Comparison of ENCODE assay signal across 20 cellular contexts in the genomic region with DNA sequence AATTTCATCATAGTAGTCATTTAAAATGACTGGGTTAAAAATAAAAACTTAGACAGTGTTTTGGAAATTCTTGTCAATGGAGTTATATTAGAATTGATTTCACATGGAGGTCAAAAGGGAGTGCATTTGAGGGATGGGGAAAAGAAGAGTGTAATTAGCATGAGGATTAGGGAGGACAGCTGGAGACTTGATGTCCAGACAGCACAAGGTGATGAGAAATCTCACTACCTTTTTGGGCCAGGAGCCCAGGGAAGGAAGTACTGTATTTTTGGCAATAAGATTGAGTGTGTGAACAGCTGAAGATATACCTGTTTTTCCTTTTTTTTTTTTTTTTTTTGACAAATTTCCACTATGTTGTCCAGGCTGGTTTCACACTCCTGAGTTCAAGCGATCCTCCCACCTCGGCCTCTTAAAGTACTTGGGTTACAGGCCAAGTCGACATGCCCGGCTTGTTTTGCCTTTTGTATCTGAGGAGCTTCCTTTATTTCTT.
"Had no signal": no experiment of that assay in that cellular context is flagged by ENCODE, and none has a peak within 500 bp of the region (broad histone marks: within the 10 kb centered on the region; RNA-seq: fewer than 3 reads in every experiment).

No MANE protein-coding gene starts in this region.

- DNase-seq: KBM-7, MV-4-11, NCI-H1048, NCI-H1105, NCI-H1417 treated with DMSO at 0.1 percent for 48 hours, NCI-H146, NCI-H1694 treated with DMSO at 0.1 percent for 48 hours, NCI-H1930, NCI-H2081 treated with DMSO at 0.1 percent for 48 hours, NCI-H2171 treated with DMSO at 0.1 percent for 48 hours, NCI-H345, NCI-H446 treated with DMSO at 0.1 percent for 48 hours, NCI-H510A treated with DMSO at 0.1 percent for 48 hours, PC-3, SHP77, SK-N-SH, SW 1271, T-cell had no signal

- ATAC-seq: Panc1, PC-3, T-cell had no signal

- H3K27ac ChIP-seq: RWPE1 had no signal

- H3K9me3 ChIP-seq: SK-N-SH had no signal
